Comparison of ENCODE assay signal across 8 cellular contexts in genomic region chr3:108662141-108662738, GRCh38.
A peak's percentile ranks its signal among the peaks of the same experiment; 100 is the strongest.
DNase-seq lines count a peak whose midpoint lies in the region; ATAC-seq and TF ChIP-seq lines count a peak whose summit lies in the region.

No MANE protein-coding gene starts in this region.

- no peak overlapping the region for H3K27ac Mint-ChIP-seq in activated T-helper 17 cell treated with anti-CD3 and anti-CD28 coated beads, Interleukin-2, amount 50 U/mL, for 72 hours
- no peak overlapping the region for H3K27ac Mint-ChIP-seq in progenitor cell of endocrine pancreas

- no peaks in the 10 kb centered on the region for H3K9me3 ChIP-seq in NT2/D1 (ENCODE audit: insufficient read depth, low read length)

- H3K4me3 ChIP-seq in NT2/D1 (ENCODE audit: insufficient read length, low read depth), result no peak overlapping the region

- no peak overlapping the region for H3K4me3 Mint-ChIP-seq in activated T-helper 17 cell treated with anti-CD3 and anti-CD28 coated beads, Interleukin-2, amount 50 U/mL, for 72 hours
- no peak overlapping the region for H3K4me3 Mint-ChIP-seq in progenitor cell of endocrine pancreas (ENCODE audit: low read depth)

- ATAC-seq in GM19467 (IDR thresholded peaks at IDR 0.05; ENCODE audit: unreplicated experiment) (peak; percentile 91), HG02938 (IDR thresholded peaks at IDR 0.05; ENCODE audit: unreplicated experiment) (no peak)
- peak; percentile 69 for ATAC-seq in activated T-helper 17 cell treated with anti-CD3 and anti-CD28 coated beads, Interleukin-2, amount 50 U/mL, for 72 hours (replicated peaks)

- no peaks in the 10 kb centered on the region for H3K9me3 Mint-ChIP-seq in activated T-helper 17 cell treated with anti-CD3 and anti-CD28 coated beads, Interleukin-2, amount 50 U/mL, for 72 hours
- H3K9me3 Mint-ChIP-seq in progenitor cell of endocrine pancreas (ENCODE audit: low read depth), result no peaks in the 10 kb centered on the region

- no peaks in the 10 kb centered on the region for H3K4me1 ChIP-seq in NT2/D1 (ENCODE audit: insufficient read depth, insufficient read length)

- TF ChIP-seq EP300 in Ishikawa (IDR thresholded peaks at IDR 0.05; ENCODE audit: borderline replicate concordance), result no peak

- H3K36me3 Mint-ChIP-seq in activated T-helper 17 cell treated with anti-CD3 and anti-CD28 coated beads, Interleukin-2, amount 50 U/mL, for 72 hours (ENCODE audit: low read depth), result peaks cover 5% of the 10 kb centered on the region
- H3K36me3 Mint-ChIP-seq in progenitor cell of endocrine pancreas (ENCODE audit: insufficient read depth), result peaks cover 9% of the 10 kb centered on the region

- no peaks in the 10 kb centered on the region for H3K4me1 Mint-ChIP-seq in activated T-helper 17 cell treated with anti-CD3 and anti-CD28 coated beads, Interleukin-2, amount 50 U/mL, for 72 hours
- H3K4me1 Mint-ChIP-seq in progenitor cell of endocrine pancreas (ENCODE audit: low read depth), result no peaks in the 10 kb centered on the region

- H3K9ac ChIP-seq in NT2/D1 (ENCODE audit: insufficient read length, low read depth), result no peak overlapping the region

- no peaks in the 10 kb centered on the region for H3K27me3 ChIP-seq in NT2/D1 (ENCODE audit: insufficient read depth, insufficient read length)

- DNase-seq in DMS 273 treated with DMSO at 0.1 percent for 48 hours (lab: John Stamatoyannopoulos, UW), result peak; percentile 36
- peak; percentile 33 for DNase-seq in NT2/D1 (ENCODE audit: low read depth, low spot score)
- DNase-seq in foreskin melanocyte, result peak; percentile 46
- DNase-seq in progenitor cell of endocrine pancreas (ENCODE audit: low spot score, unreplicated experiment), result no peak

- peak; percentile 93 for TF ChIP-seq RAD21 in Ishikawa (IDR thresholded peaks at IDR 0.05; ENCODE audit: low read depth)

- H3K36me3 ChIP-seq in NT2/D1 (ENCODE audit: insufficient read depth, insufficient read length, low read length), result peaks cover 13% of the 10 kb centered on the region

- peak; percentile 88 for TF ChIP-seq CTCF in progenitor cell of endocrine pancreas (IDR thresholded peaks at IDR 0.05; ENCODE audit: unreplicated experiment)

- no peaks in the 10 kb centered on the region for H3K27me3 Mint-ChIP-seq in activated T-helper 17 cell treated with anti-CD3 and anti-CD28 coated beads, Interleukin-2, amount 50 U/mL, for 72 hours
- no peaks in the 10 kb centered on the region for H3K27me3 Mint-ChIP-seq in progenitor cell of endocrine pancreas

TF ChIP-seq in Ishikawa, 13 proteins besides CTCF, POLR2A, EP300 and RAD21:
- TF ChIP-seq TEAD4 (IDR thresholded peaks at IDR 0.05) (no peak), YY1 (IDR thresholded peaks at IDR 0.05; ENCODE audit: low read depth) (no peak), ZBTB7A (IDR thresholded peaks at IDR 0.05; ENCODE audit: low read depth) (no peak), TAF1 (IDR thresholded peaks at IDR 0.05; ENCODE audit: low read depth) (no peak), MAX (IDR thresholded peaks at IDR 0.05) (no peak), TCF12 (IDR thresholded peaks at IDR 0.05; ENCODE audit: low read depth) (no peak), USF1 (IDR thresholded peaks at IDR 0.05) (no peak), FOXM1 (IDR thresholded peaks at IDR 0.05; ENCODE audit: borderline replicate concordance, low read depth) (no peak), REST (IDR thresholded peaks at IDR 0.05; ENCODE audit: low read depth) (no peak), NFIC (IDR thresholded peaks at IDR 0.05) (no peak), CREB1 (IDR thresholded peaks at IDR 0.05; ENCODE audit: low read depth) (no peak), CEBPB (IDR thresholded peaks at IDR 0.05) (no peak), EGR1 (IDR thresholded peaks at IDR 0.05) (no peak)
